In the genomic region with DNA sequence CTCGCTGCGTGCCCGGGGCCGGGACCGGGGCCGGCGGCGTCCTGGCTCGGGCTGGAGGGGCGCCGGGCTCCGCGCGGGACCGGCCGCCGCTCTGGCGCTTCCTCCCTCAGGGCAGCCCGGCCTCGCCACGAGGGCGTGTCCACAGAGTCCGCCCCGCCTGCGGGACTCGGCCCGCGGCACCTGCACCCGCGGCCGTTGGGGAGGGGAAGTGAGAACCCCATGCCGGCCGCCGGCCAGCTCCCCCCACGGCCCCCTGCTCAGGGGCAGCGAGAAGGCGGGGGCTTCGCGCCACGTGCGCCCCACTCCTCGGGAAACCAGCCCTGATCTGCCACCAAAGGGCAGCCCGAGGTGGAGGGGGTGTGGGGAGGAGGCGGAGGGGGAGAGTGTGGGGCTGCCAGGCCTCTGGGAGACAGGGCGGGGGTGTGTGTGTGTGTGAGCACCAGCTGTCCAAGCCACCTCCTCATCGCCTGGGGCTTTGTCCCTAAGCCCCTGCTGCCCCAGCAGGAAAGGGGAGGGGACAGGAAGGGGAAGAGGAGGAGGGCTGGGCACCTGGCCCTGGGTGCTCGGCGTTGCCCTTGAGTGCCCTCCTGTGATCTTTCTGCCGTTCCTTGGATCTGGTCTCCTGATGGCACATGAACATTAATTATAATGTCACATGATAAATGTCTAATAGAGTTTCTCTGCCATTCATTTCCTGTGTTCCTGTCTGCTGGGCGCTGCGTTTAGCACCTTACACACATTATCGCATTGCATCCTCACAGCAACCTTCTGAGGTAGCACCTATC, we compare ENCODE assay signal across 1 cellular context.
A peak's percentile ranks its signal among the peaks of the same experiment; 100 is the strongest.
TF ChIP-seq lines count a peak whose summit lies in the region.

A gene with protein sequence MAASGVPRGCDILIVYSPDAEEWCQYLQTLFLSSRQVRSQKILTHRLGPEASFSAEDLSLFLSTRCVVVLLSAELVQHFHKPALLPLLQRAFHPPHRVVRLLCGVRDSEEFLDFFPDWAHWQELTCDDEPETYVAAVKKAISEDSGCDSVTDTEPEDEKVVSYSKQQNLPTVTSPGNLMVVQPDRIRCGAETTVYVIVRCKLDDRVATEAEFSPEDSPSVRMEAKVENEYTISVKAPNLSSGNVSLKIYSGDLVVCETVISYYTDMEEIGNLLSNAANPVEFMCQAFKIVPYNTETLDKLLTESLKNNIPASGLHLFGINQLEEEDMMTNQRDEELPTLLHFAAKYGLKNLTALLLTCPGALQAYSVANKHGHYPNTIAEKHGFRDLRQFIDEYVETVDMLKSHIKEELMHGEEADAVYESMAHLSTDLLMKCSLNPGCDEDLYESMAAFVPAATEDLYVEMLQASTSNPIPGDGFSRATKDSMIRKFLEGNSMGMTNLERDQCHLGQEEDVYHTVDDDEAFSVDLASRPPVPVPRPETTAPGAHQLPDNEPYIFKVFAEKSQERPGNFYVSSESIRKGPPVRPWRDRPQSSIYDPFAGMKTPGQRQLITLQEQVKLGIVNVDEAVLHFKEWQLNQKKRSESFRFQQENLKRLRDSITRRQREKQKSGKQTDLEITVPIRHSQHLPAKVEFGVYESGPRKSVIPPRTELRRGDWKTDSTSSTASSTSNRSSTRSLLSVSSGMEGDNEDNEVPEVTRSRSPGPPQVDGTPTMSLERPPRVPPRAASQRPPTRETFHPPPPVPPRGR (minus strand): TSS at position 93 of the 785 bp plus-strand sequence. CDS start 120 bp downstream, outside the sequence.

TF ChIP-seq in GM12878, 131 proteins besides CTCF, POLR2A, EP300 and RAD21 (continued from another document):
- TF ChIP-seq ZNF24 (IDR thresholded peaks at IDR 0.05) (0 out of 2 replicates have a peak, but pooled peaks have one; percentile 49), ZSCAN29 (IDR thresholded peaks at IDR 0.05) (no peak), ZNF622 (IDR thresholded peaks at IDR 0.05) (no peak), POLR2AphosphoS5 (IDR thresholded peaks at IDR 0.05; ENCODE audit: low read length) (peak; percentile 47; the same call in 1 of the 2 replicates), NR2C1 (IDR thresholded peaks at IDR 0.05) (0 out of 2 replicates have a peak, but pooled peaks have one; percentile 14), IRF4 (IDR thresholded peaks at IDR 0.05; ENCODE audit: low read depth, low read length) (no peak), CHD2 (IDR thresholded peaks at IDR 0.05; ENCODE audit: borderline replicate concordance, low read depth, low read length) (peak; percentile 45; the same call in 1 of the 2 replicates), GATAD2B (conservative IDR thresholded peaks at IDR 0.05; ENCODE audit: low read depth) (peak; percentile 83; the same call in 1 of the 2 replicates), RELA (IDR thresholded peaks at IDR 0.05; ENCODE audit: borderline replicate concordance, partially characterized antibody) (peak; percentile 17), TCF12 (IDR thresholded peaks at IDR 0.05; ENCODE audit: low read depth, low read length) (peak; percentile 74), IKZF1 (conservative IDR thresholded peaks at IDR 0.05) (peak; percentile 41; the same call in 1 of the 2 replicates)
TF ChIP-seq in GM12878: peak in this region for 37.
